33 cellular contexts compared by ENCODE assay signal in genomic region chr12:52533686-52534470, GRCh38. TPM values are rescaled to one million over a fixed set of nuclear protein-coding genes. Genes with fewer than 3 reads are reported as not detected.
"Had no signal": no experiment of that assay in that cellular context is flagged by ENCODE, and none has a peak within 500 bp of the region (broad histone marks: within the 10 kb centered on the region; RNA-seq: fewer than 3 reads in every experiment).

No MANE protein-coding gene starts in this region.

- H3K4me3 ChIP-seq: body of pancreas, cardiac muscle cell, coronary artery, gastroesophageal sphincter, psoas muscle, suprapubic skin, tibial artery had no signal

- H3K27ac Mint-ChIP-seq: activated CD4-positive, alpha-beta memory T cell treated with anti-CD3 and anti-CD28 coated beads for 36 hours; activated naive CD4-positive, alpha-beta T cell treated with anti-CD3 and anti-CD28 coated beads, Interleukin-2, amount 50 U/mL, for 24 hours; activated T-helper 17 cell treated with anti-CD3 and anti-CD28 coated beads, Interleukin-2, amount 50 U/mL, for 72 hours; effector memory CD8-positive, alpha-beta T cell; immature natural killer cell; stimulated activated naive CD8-positive, alpha-beta T cell treated with anti-CD3 and anti-CD28 coated beads, Interleukin-15, Interleukin-2, amounts not matched to agents 100 ng/mL and 50 ng/mL, for 24 hours; T-helper 17 cell had no signal

- H3K9ac ChIP-seq: parathyroid adenoma had no signal

- H3K9me3 ChIP-seq: body of pancreas, gastroesophageal sphincter, psoas muscle, suprapubic skin, tibial artery had no signal

- H3K79me2 ChIP-seq: parathyroid adenoma had no signal

- H3K9me3 Mint-ChIP-seq: activated CD4-positive, alpha-beta memory T cell treated with anti-CD3 and anti-CD28 coated beads for 36 hours; activated naive CD4-positive, alpha-beta T cell treated with anti-CD3 and anti-CD28 coated beads, Interleukin-2, amount 50 U/mL, for 24 hours; activated T-cell treated with anti-CD3 and anti-CD28 coated beads, Interleukin-2, amount 50 U/mL, for 4 hours; activated T-helper 17 cell treated with anti-CD3 and anti-CD28 coated beads, Interleukin-2, amount 50 U/mL, for 72 hours; effector memory CD8-positive, alpha-beta T cell; immature natural killer cell; naive thymus-derived CD8-positive, alpha-beta T cell; neural crest cell; stimulated activated naive CD8-positive, alpha-beta T cell treated with anti-CD3 and anti-CD28 coated beads, Interleukin-15, Interleukin-2, amounts not matched to agents 100 ng/mL and 50 ng/mL, for 24 hours had no signal

- H3K4me3 Mint-ChIP-seq: activated CD4-positive, alpha-beta memory T cell treated with anti-CD3 and anti-CD28 coated beads for 36 hours; activated naive CD4-positive, alpha-beta T cell treated with anti-CD3 and anti-CD28 coated beads, Interleukin-2, amount 50 U/mL, for 24 hours; activated T-cell treated with anti-CD3 and anti-CD28 coated beads, Interleukin-2, amount 50 U/mL, for 4 hours; activated T-helper 17 cell treated with anti-CD3 and anti-CD28 coated beads, Interleukin-2, amount 50 U/mL, for 72 hours; effector memory CD8-positive, alpha-beta T cell; immature natural killer cell; naive thymus-derived CD8-positive, alpha-beta T cell; neural crest cell; stimulated activated naive CD8-positive, alpha-beta T cell treated with anti-CD3 and anti-CD28 coated beads, Interleukin-15, Interleukin-2, amounts not matched to agents 100 ng/mL and 50 ng/mL, for 24 hours; T-helper 17 cell had no signal

- H3K4me1 Mint-ChIP-seq: activated naive CD4-positive, alpha-beta T cell treated with anti-CD3 and anti-CD28 coated beads, Interleukin-2, amount 50 U/mL, for 24 hours; activated T-helper 17 cell treated with anti-CD3 and anti-CD28 coated beads, Interleukin-2, amount 50 U/mL, for 72 hours; immature natural killer cell; neural crest cell had no signal

- H3K27me3 ChIP-seq: body of pancreas, cardiac muscle cell, gastroesophageal sphincter, suprapubic skin, tibial artery had no signal

- H2AFZ ChIP-seq: parathyroid adenoma had no signal

- H3K27me3 Mint-ChIP-seq: activated CD4-positive, alpha-beta memory T cell treated with anti-CD3 and anti-CD28 coated beads for 36 hours; activated T-helper 17 cell treated with anti-CD3 and anti-CD28 coated beads, Interleukin-2, amount 50 U/mL, for 72 hours; stimulated activated naive CD8-positive, alpha-beta T cell treated with anti-CD3 and anti-CD28 coated beads, Interleukin-15, Interleukin-2, amounts not matched to agents 100 ng/mL and 50 ng/mL, for 24 hours had no signal

- H3K36me3 Mint-ChIP-seq: activated CD4-positive, alpha-beta memory T cell treated with anti-CD3 and anti-CD28 coated beads for 36 hours; activated naive CD4-positive, alpha-beta T cell treated with anti-CD3 and anti-CD28 coated beads, Interleukin-2, amount 50 U/mL, for 24 hours; naive thymus-derived CD8-positive, alpha-beta T cell had no signal

- H3K27ac ChIP-seq: body of pancreas, cardiac muscle cell, coronary artery, gastroesophageal sphincter, parathyroid adenoma, psoas muscle, suprapubic skin, tibial artery, WERI-Rb-1 had no signal

- H3K36me3 ChIP-seq: cardiac muscle cell, gastroesophageal sphincter, suprapubic skin, tibial artery, WERI-Rb-1 had no signal

- ATAC-seq: activated CD4-positive, CD25-positive, alpha-beta regulatory T cell treated with anti-CD3 and anti-CD28 coated beads, Interleukin-2, amount 50 U/mL, for 24 hours; activated T-cell treated with anti-CD3 and anti-CD28 coated beads, Interleukin-2, amount 50 U/mL, for 4 hours; activated T-helper 17 cell treated with anti-CD3 and anti-CD28 coated beads, Interleukin-2, amount 50 U/mL, for 72 hours; body of pancreas; effector memory CD8-positive, alpha-beta T cell; gastroesophageal sphincter; naive thymus-derived CD8-positive, alpha-beta T cell; psoas muscle; right cardiac atrium; T-helper 17 cell had no signal

- DNase-seq: activated CD4-positive, alpha-beta memory T cell treated with anti-CD3 and anti-CD28 coated beads for 36 hours; activated T-cell treated with anti-CD3 and anti-CD28 coated beads, Interleukin-2, amount 50 U/mL, for 4 hours; body of pancreas; effector memory CD8-positive, alpha-beta T cell; erythroblast; immature natural killer cell; kidney; mesenchymal stem cell; naive thymus-derived CD8-positive, alpha-beta T cell; occipital lobe; psoas muscle; right cardiac atrium; stimulated activated CD4-positive, alpha-beta T cell treated with anti-CD3 and anti-CD28 coated beads, Interleukin-4, amount 100 ng/mL, for 1 hour; T-helper 17 cell; T1000; WERI-Rb-1 had no signal

- H3K4me1 ChIP-seq: parathyroid adenoma, psoas muscle had no signal

RNA-seq across cellular contexts. Expression of gene KRT5, which starts 13.7 kb away (rescaled TPM):
- total RNA-seq: activated CD4-positive, alpha-beta memory T cell treated with anti-CD3 and anti-CD28 coated beads for 36 hours; activated T-cell treated with anti-CD3 and anti-CD28 coated beads, Interleukin-2, amount 50 U/mL, for 4 hours; activated T-helper 17 cell treated with anti-CD3 and anti-CD28 coated beads, Interleukin-2, amount 50 U/mL, for 72 hours; cardiac muscle cell; fibroblast of lung; liver; naive thymus-derived CD8-positive, alpha-beta T cell; neural crest cell; right cardiac atrium; T-helper 17 cell had no signal

RNA-seq across cellular contexts. Expression of gene KRT71, which starts 19.1 kb away (rescaled TPM):
- total RNA-seq: activated CD4-positive, alpha-beta memory T cell treated with anti-CD3 and anti-CD28 coated beads for 36 hours; activated T-cell treated with anti-CD3 and anti-CD28 coated beads, Interleukin-2, amount 50 U/mL, for 4 hours; activated T-helper 17 cell treated with anti-CD3 and anti-CD28 coated beads, Interleukin-2, amount 50 U/mL, for 72 hours; body of pancreas; cardiac muscle cell; fibroblast of lung; fibroblast of villous mesenchyme; gastroesophageal sphincter; kidney; left colon; liver; naive thymus-derived CD8-positive, alpha-beta T cell; neural crest cell; occipital lobe; psoas muscle; right cardiac atrium; T-helper 17 cell; ureter had no signal

RNA-seq across cellular contexts. Expression of gene KRT74, which starts 39.8 kb away (rescaled TPM):
- total RNA-seq: activated CD4-positive, alpha-beta memory T cell treated with anti-CD3 and anti-CD28 coated beads for 36 hours; activated T-cell treated with anti-CD3 and anti-CD28 coated beads, Interleukin-2, amount 50 U/mL, for 4 hours; activated T-helper 17 cell treated with anti-CD3 and anti-CD28 coated beads, Interleukin-2, amount 50 U/mL, for 72 hours; body of pancreas; cardiac muscle cell; cerebellum; fibroblast of lung; fibroblast of villous mesenchyme; gastroesophageal sphincter; kidney; left colon; liver; neural crest cell; occipital lobe; psoas muscle; T-helper 17 cell had no signal

RNA-seq across cellular contexts. Expression of gene KRT6A, which starts 40.8 kb away (rescaled TPM):
- total RNA-seq: activated CD4-positive, alpha-beta memory T cell treated with anti-CD3 and anti-CD28 coated beads for 36 hours; activated T-cell treated with anti-CD3 and anti-CD28 coated beads, Interleukin-2, amount 50 U/mL, for 4 hours; activated T-helper 17 cell treated with anti-CD3 and anti-CD28 coated beads, Interleukin-2, amount 50 U/mL, for 72 hours; body of pancreas; cardiac muscle cell; cerebellum; fibroblast of lung; fibroblast of villous mesenchyme; kidney; left colon; naive thymus-derived CD8-positive, alpha-beta T cell; neural crest cell; right cardiac atrium; T-helper 17 cell had no signal
